19 cellular contexts compared by ENCODE assay signal in the genomic region with DNA sequence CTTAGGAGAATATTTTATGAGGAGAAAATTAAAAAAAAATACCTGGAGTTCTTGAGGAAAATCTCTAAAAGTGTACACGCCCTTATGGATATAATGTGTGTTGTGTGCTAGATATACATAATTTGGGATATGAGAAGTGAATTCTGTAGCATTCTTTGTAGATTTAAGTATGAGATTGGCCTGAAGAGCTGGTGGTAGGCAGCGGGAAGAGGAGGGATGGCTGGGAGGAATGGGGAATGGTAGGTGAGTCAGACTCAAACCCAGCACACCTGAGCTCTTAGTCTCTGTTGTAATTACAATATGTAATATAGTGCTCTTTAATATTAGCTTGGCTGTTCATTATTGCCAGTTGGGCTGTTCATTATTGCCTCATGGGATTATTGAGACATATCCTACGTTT. TPM values are rescaled to one million over a fixed set of nuclear protein-coding genes. Genes with fewer than 3 reads are reported as not detected.
A peak's percentile ranks its signal among the peaks of the same experiment; 100 is the strongest.
DNase-seq lines count a peak whose midpoint lies in the region; ATAC-seq and TF ChIP-seq lines count a peak whose summit lies in the region.
"Had no signal": no experiment of that assay in that cellular context is flagged by ENCODE, and none has a peak within 500 bp of the region (broad histone marks: within the 10 kb centered on the region; RNA-seq: fewer than 3 reads in every experiment).

No MANE protein-coding gene starts in this region.

- no peak for ATAC-seq in CD4-positive, CD25-positive, alpha-beta regulatory T cell (ENCODE audit: low read depth in 2 of 2)
- ATAC-seq in WTC11 = no peak
- no peak for ATAC-seq in stimulated activated memory B cell treated with anti-CD40 and anti-IgM and Interleukin-4, amounts not matched to agents 10 μg/mL and 1 μg/mL and 100 μg/mL, for 72 hours
- ATAC-seq: A549 had no signal

- no peak overlapping the region for H3K4me3 ChIP-seq in CD4-positive, CD25-positive, alpha-beta regulatory T cell (ENCODE audit: low read depth, low read length)
- H3K4me3 ChIP-seq: A549; BLaER1 treated with 17β-estradiol and CSF1 and Interleukin-3, amounts not matched to agents 10 nM and 100 nM had no signal

- H3K4me1 Mint-ChIP-seq in activated CD4-positive, alpha-beta memory T cell treated with anti-CD3 and anti-CD28 coated beads for 36 hours (ENCODE audit: low read depth) = peaks cover 78% of the 10 kb centered on the region
- H3K4me1 Mint-ChIP-seq in activated CD4-positive, alpha-beta memory T cell treated with anti-CD3 and anti-CD28 coated beads, Interleukin-2, amount 10 ng/mL, durations not matched to agents 7 days and 5 days = peaks cover 69% of the 10 kb centered on the region
- H3K4me1 Mint-ChIP-seq in CD4-positive, CD25-positive, alpha-beta regulatory T cell = peaks cover 31 to 48% (median 39%) of the 10 kb centered on the region in 4 donors
- H3K4me1 Mint-ChIP-seq in WTC11 = no peaks in the 10 kb centered on the region
- peaks cover 48% of the 10 kb centered on the region for H3K4me1 Mint-ChIP-seq in neural crest cell
- H3K4me1 Mint-ChIP-seq in stimulated activated memory B cell treated with anti-CD40 and anti-IgM and Interleukin-4, amounts not matched to agents 10 μg/mL and 1 μg/mL and 100 μg/mL, for 72 hours = peaks cover 62% of the 10 kb centered on the region

- no peak for TF ChIP-seq CTCF in WTC11 (IDR thresholded peaks at IDR 0.05)
- TF ChIP-seq CTCF in neural crest cell (conservative IDR thresholded peaks at IDR 0.05) = no peak

- peak overlapping the region; percentile 4 for H3K27ac Mint-ChIP-seq in activated CD4-positive, alpha-beta memory T cell treated with anti-CD3 and anti-CD28 coated beads for 36 hours
- no peak overlapping the region for H3K27ac Mint-ChIP-seq in activated CD4-positive, alpha-beta memory T cell treated with anti-CD3 and anti-CD28 coated beads, Interleukin-2, amount 10 ng/mL, durations not matched to agents 7 days and 5 days
- peak overlapping the region in 2 of 3 donors; percentile 33 to 35 for H3K27ac Mint-ChIP-seq in CD4-positive, CD25-positive, alpha-beta regulatory T cell
- peak overlapping the region; percentile 29; the same call in 1 of the 2 replicates for H3K27ac Mint-ChIP-seq in WTC11
- H3K27ac Mint-ChIP-seq in neural crest cell (ENCODE audit: unreplicated experiment) = no peak overlapping the region
- no peak overlapping the region for H3K27ac Mint-ChIP-seq in stimulated activated memory B cell treated with anti-CD40 and anti-IgM and Interleukin-4, amounts not matched to agents 10 μg/mL and 1 μg/mL and 100 μg/mL, for 72 hours

- DNase-seq in activated CD4-positive, alpha-beta memory T cell treated with anti-CD3 and anti-CD28 coated beads for 36 hours = no peak
- no peak for DNase-seq in activated CD4-positive, alpha-beta memory T cell treated with anti-CD3 and anti-CD28 coated beads, Interleukin-2, amount 10 ng/mL, durations not matched to agents 7 days and 5 days
- DNase-seq in CD4-positive, CD25-positive, alpha-beta regulatory T cell = no peak
- DNase-seq in WTC11 (ENCODE audit: low spot score) (no peak), neural crest cell (ENCODE audit: low read depth, low spot score) (no peak), cerebellar nuclear complex (lab: John Stamatoyannopoulos, UW) (no peak), retina (no peak)
- DNase-seq: AML-193; Caco-2; Calu3; CD4-positive, alpha-beta memory T cell; DMS79 treated with DMSO at 0.1 percent for 48 hours; GF-D8 had no signal

- no peak overlapping the region for H3K4me3 Mint-ChIP-seq in activated CD4-positive, alpha-beta memory T cell treated with anti-CD3 and anti-CD28 coated beads for 36 hours
- H3K4me3 Mint-ChIP-seq in activated CD4-positive, alpha-beta memory T cell treated with anti-CD3 and anti-CD28 coated beads, Interleukin-2, amount 10 ng/mL, durations not matched to agents 7 days and 5 days = no peak overlapping the region
- H3K4me3 Mint-ChIP-seq in CD4-positive, CD25-positive, alpha-beta regulatory T cell = no peak overlapping the region
- no peak overlapping the region for H3K4me3 Mint-ChIP-seq in WTC11
- H3K4me3 Mint-ChIP-seq in neural crest cell = peak overlapping the region; percentile 34
- no peak overlapping the region for H3K4me3 Mint-ChIP-seq in stimulated activated memory B cell treated with anti-CD40 and anti-IgM and Interleukin-4, amounts not matched to agents 10 μg/mL and 1 μg/mL and 100 μg/mL, for 72 hours
- H3K4me3 Mint-ChIP-seq: B cell; CD4-positive, alpha-beta memory T cell had no signal

- POLR2A ChIA-PET in activated CD4-positive, alpha-beta memory T cell treated with anti-CD3 and anti-CD28 coated beads for 36 hours (lab: Charles Lee) = no interaction called here
- POLR2A ChIA-PET in activated CD4-positive, alpha-beta memory T cell treated with anti-CD3 and anti-CD28 coated beads, Interleukin-2, amount 10 ng/mL, durations not matched to agents 7 days and 5 days (lab: Charles Lee) = no interaction called here
- POLR2A ChIA-PET in WTC11 (lab: Charles Lee) = no interaction called here

- no peaks in the 10 kb centered on the region for H3K9me3 ChIP-seq in CD4-positive, CD25-positive, alpha-beta regulatory T cell (ENCODE audit: control insufficient read depth in 2 of 2, low read length in 2 of 2)
- H3K9me3 ChIP-seq: A549; BLaER1 treated with 17β-estradiol and CSF1 and Interleukin-3, amounts not matched to agents 10 nM and 100 nM had no signal

- CTCF ChIA-PET in activated CD4-positive, alpha-beta memory T cell treated with anti-CD3 and anti-CD28 coated beads for 36 hours (lab: Charles Lee) = no interaction called here
- CTCF ChIA-PET in activated CD4-positive, alpha-beta memory T cell treated with anti-CD3 and anti-CD28 coated beads, Interleukin-2, amount 10 ng/mL, durations not matched to agents 7 days and 5 days (lab: Charles Lee) = interaction anchor here (0.7 kb wide), 1 partner anchor 181 kb away, joined by 5 read pairs; no protein-coding TSS in a partner anchor
- CTCF ChIA-PET in WTC11 (lab: Charles Lee) = no interaction called here

- H3K27ac ChIP-seq in CD4-positive, CD25-positive, alpha-beta regulatory T cell (ENCODE audit: insufficient read depth, low read length, poor library complexity, severe bottlenecking) = no peak overlapping the region
- H3K27ac ChIP-seq: 22Rv1; A549; BLaER1 treated with 17β-estradiol and CSF1 and Interleukin-3, amounts not matched to agents 10 nM and 100 nM; C4-2B had no signal

- peaks cover 67% of the 10 kb centered on the region for H3K36me3 Mint-ChIP-seq in activated CD4-positive, alpha-beta memory T cell treated with anti-CD3 and anti-CD28 coated beads for 36 hours
- peaks cover 64% of the 10 kb centered on the region for H3K36me3 Mint-ChIP-seq in activated CD4-positive, alpha-beta memory T cell treated with anti-CD3 and anti-CD28 coated beads, Interleukin-2, amount 10 ng/mL, durations not matched to agents 7 days and 5 days (ENCODE audit: low read depth)
- H3K36me3 Mint-ChIP-seq in CD4-positive, CD25-positive, alpha-beta regulatory T cell = peaks cover 47% of the 10 kb centered on the region
- peaks cover 64% of the 10 kb centered on the region for H3K36me3 Mint-ChIP-seq in WTC11
- H3K36me3 Mint-ChIP-seq in neural crest cell (ENCODE audit: low read depth) = peaks cover 49% of the 10 kb centered on the region
- peaks cover 65% of the 10 kb centered on the region for H3K36me3 Mint-ChIP-seq in stimulated activated memory B cell treated with anti-CD40 and anti-IgM and Interleukin-4, amounts not matched to agents 10 μg/mL and 1 μg/mL and 100 μg/mL, for 72 hours

- no peaks in the 10 kb centered on the region for H3K27me3 ChIP-seq in CD4-positive, CD25-positive, alpha-beta regulatory T cell (ENCODE audit: control insufficient read depth, insufficient read depth, low read length)
- H3K27me3 ChIP-seq: BLaER1 treated with 17β-estradiol and CSF1 and Interleukin-3, amounts not matched to agents 10 nM and 100 nM had no signal

- intact Hi-C loops in activated CD4-positive, alpha-beta memory T cell treated with anti-CD3 and anti-CD28 coated beads for 36 hours (cut with micrococcal nuclease) = no loop called here

- peaks cover 58% of the 10 kb centered on the region for H3K36me3 ChIP-seq in CD4-positive, CD25-positive, alpha-beta regulatory T cell (ENCODE audit: control insufficient read depth, insufficient read depth, low read length)

- H3K27me3 Mint-ChIP-seq in activated CD4-positive, alpha-beta memory T cell treated with anti-CD3 and anti-CD28 coated beads for 36 hours = no peaks in the 10 kb centered on the region
- no peaks in the 10 kb centered on the region for H3K27me3 Mint-ChIP-seq in activated CD4-positive, alpha-beta memory T cell treated with anti-CD3 and anti-CD28 coated beads, Interleukin-2, amount 10 ng/mL, durations not matched to agents 7 days and 5 days
- H3K27me3 Mint-ChIP-seq in CD4-positive, CD25-positive, alpha-beta regulatory T cell = no peaks in the 10 kb centered on the region
- H3K27me3 Mint-ChIP-seq in WTC11 (ENCODE audit: low read depth) (no peaks in the 10 kb centered on the region), neural crest cell (ENCODE audit: low read depth) (no peaks in the 10 kb centered on the region)
- H3K27me3 Mint-ChIP-seq in stimulated activated memory B cell treated with anti-CD40 and anti-IgM and Interleukin-4, amounts not matched to agents 10 μg/mL and 1 μg/mL and 100 μg/mL, for 72 hours = no peaks in the 10 kb centered on the region
- H3K27me3 Mint-ChIP-seq: B cell; CD4-positive, alpha-beta memory T cell had no signal

- no peaks in the 10 kb centered on the region for H3K9me3 Mint-ChIP-seq in activated CD4-positive, alpha-beta memory T cell treated with anti-CD3 and anti-CD28 coated beads for 36 hours
- H3K9me3 Mint-ChIP-seq in activated CD4-positive, alpha-beta memory T cell treated with anti-CD3 and anti-CD28 coated beads, Interleukin-2, amount 10 ng/mL, durations not matched to agents 7 days and 5 days = no peaks in the 10 kb centered on the region
- no peaks in the 10 kb centered on the region for H3K9me3 Mint-ChIP-seq in CD4-positive, CD25-positive, alpha-beta regulatory T cell
- no peaks in the 10 kb centered on the region for H3K9me3 Mint-ChIP-seq in WTC11
- no peaks in the 10 kb centered on the region for H3K9me3 Mint-ChIP-seq in neural crest cell
- no peaks in the 10 kb centered on the region for H3K9me3 Mint-ChIP-seq in stimulated activated memory B cell treated with anti-CD40 and anti-IgM and Interleukin-4, amounts not matched to agents 10 μg/mL and 1 μg/mL and 100 μg/mL, for 72 hours
- H3K9me3 Mint-ChIP-seq: CD4-positive, alpha-beta memory T cell had no signal

- peaks cover 19% of the 10 kb centered on the region for H3K4me1 ChIP-seq in CD4-positive, CD25-positive, alpha-beta regulatory T cell (ENCODE audit: control insufficient read depth, insufficient read depth, low read length, poor library complexity, severe bottlenecking)
- H3K4me1 ChIP-seq: Caco-2 had no signal

RNA-seq across cellular contexts. Expression of gene CHAMP1, which starts 7.0 kb away (rescaled TPM):
- total RNA-seq in activated CD4-positive, alpha-beta memory T cell treated with anti-CD3 and anti-CD28 coated beads for 36 hours = 10 to 100 TPM; 53.6 to 55.4 TPM
- 10 to 100 TPM; 30.6 to 32.8 TPM for total RNA-seq in activated CD4-positive, alpha-beta memory T cell treated with anti-CD3 and anti-CD28 coated beads, Interleukin-2, amount 10 ng/mL, durations not matched to agents 7 days and 5 days
- total RNA-seq in CD4-positive, CD25-positive, alpha-beta regulatory T cell = 12.9 TPM
- 1 to 10 TPM; 7.8 to 9.6 (median 8.6) TPM for polyA plus RNA-seq in CD4-positive, CD25-positive, alpha-beta regulatory T cell
- 29.5 to 31.7 TPM (median 30.6 TPM) in 3 replicates for total RNA-seq in WTC11 (2021)
- 63.5 and 63.9 TPM in 2 replicates for total RNA-seq in neural crest cell

RNA-seq across cellular contexts. Expression of gene UPF3A, which starts 39.9 kb away (rescaled TPM):
- total RNA-seq in activated CD4-positive, alpha-beta memory T cell treated with anti-CD3 and anti-CD28 coated beads for 36 hours = 10 to 100 TPM; 46.8 to 48.5 TPM
- 10 to 100 TPM; 46.2 to 52.8 TPM for total RNA-seq in activated CD4-positive, alpha-beta memory T cell treated with anti-CD3 and anti-CD28 coated beads, Interleukin-2, amount 10 ng/mL, durations not matched to agents 7 days and 5 days
- total RNA-seq in CD4-positive, CD25-positive, alpha-beta regulatory T cell = 50.0 TPM
- polyA plus RNA-seq in CD4-positive, CD25-positive, alpha-beta regulatory T cell = 10 to 100 TPM; 14.5 to 30.7 (median 16.4) TPM
- total RNA-seq in WTC11 (2021) (64.2 to 71.9 TPM (median 68.7 TPM) in 3 replicates), neural crest cell (84.7 and 89.5 TPM in 2 replicates)

Comparison
In these comparisons a context has a peak if more than half of its experiments do, and no peak if none do; other contexts are left out.
1. H3K27ac Mint-ChIP-seq: peak in activated CD4-positive, alpha-beta memory T cell treated with anti-CD3 and anti-CD28 coated beads for 36 hours (single experiment), CD4-positive, CD25-positive, alpha-beta regulatory T cell (2 of 3) and WTC11 (single experiment); none in activated CD4-positive, alpha-beta memory T cell treated with anti-CD3 and anti-CD28 coated beads, Interleukin-2, amount 10 ng/mL, durations not matched to agents 7 days and 5 days (single experiment), neural crest cell (single experiment) and stimulated activated memory B cell treated with anti-CD40 and anti-IgM and Interleukin-4, amounts not matched to agents 10 μg/mL and 1 μg/mL and 100 μg/mL, for 72 hours (single experiment).